In the genomic region with DNA sequence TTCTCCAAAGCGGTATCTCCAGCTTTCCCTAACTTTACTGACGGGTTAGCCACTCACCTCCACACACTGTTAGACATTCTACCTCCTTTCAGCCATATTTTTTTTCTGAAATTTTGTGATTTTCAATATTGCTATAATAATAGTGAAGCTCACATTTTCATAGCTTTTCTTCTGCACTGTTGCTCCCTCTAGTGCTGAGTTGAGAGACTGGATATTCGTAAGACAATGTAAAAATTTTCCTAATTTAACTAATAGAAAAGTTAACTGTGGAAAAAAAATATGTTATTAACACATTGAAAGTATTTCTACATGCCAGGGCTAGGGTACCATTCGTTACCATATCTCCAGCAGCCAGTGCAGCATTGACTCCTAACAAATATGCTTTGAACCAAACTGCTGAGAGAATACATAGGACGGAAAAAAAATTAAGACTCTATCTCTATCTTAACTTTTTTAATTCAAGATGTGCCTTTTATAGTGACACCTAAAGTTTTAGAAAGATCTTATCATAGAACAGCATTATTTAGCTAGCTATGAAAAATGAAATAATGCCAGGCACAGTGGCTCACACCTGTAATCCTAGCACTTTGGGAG, we compare ENCODE assay signal across 8 cellular contexts. TPM values are rescaled to one million over a fixed set of nuclear protein-coding genes. Genes with fewer than 3 reads are reported as not detected.
A peak's percentile ranks its signal among the peaks of the same experiment; 100 is the strongest.
DNase-seq lines count a peak whose midpoint lies in the region; ATAC-seq and TF ChIP-seq lines count a peak whose summit lies in the region.

No MANE protein-coding gene starts in this region.

- no peak overlapping the region for H3K4me3 Mint-ChIP-seq in activated naive CD8-positive, alpha-beta T cell treated with anti-CD3 and anti-CD28 coated beads for 36 hours

- H3K4me3 ChIP-seq in fibroblast of pulmonary artery (replicated peaks; ENCODE audit: low read depth, low read length) = no peak overlapping the region

- no peaks in the 10 kb centered on the region for H3K9me3 Mint-ChIP-seq in activated naive CD8-positive, alpha-beta T cell treated with anti-CD3 and anti-CD28 coated beads for 36 hours

- DNase-seq in NCI-H2196 (lab: John Stamatoyannopoulos, UW; ENCODE audit: unreplicated experiment) (peak; percentile 19), NCI-H2196 treated with DMSO at 0.1 percent for 48 hours (lab: John Stamatoyannopoulos, UW; ENCODE audit: unreplicated experiment) (no peak), OCI-M1 (lab: John Stamatoyannopoulos, UW) (peak; percentile 69), fibroblast of pulmonary artery (ENCODE audit: low read depth) (peak; percentile 71), superior temporal gyrus (ENCODE audit: extremely low spot score) (peak; percentile 52), mucosa of gallbladder (ENCODE audit: low spot score) (no peak)
- DNase-seq in activated naive CD8-positive, alpha-beta T cell treated with anti-CD3 and anti-CD28 coated beads for 36 hours = no peak

- H3K27me3 Mint-ChIP-seq in activated naive CD8-positive, alpha-beta T cell treated with anti-CD3 and anti-CD28 coated beads for 36 hours = no peaks in the 10 kb centered on the region

- TF ChIP-seq CTCF in fibroblast of pulmonary artery (IDR thresholded peaks at IDR 0.05; ENCODE audit: low read length, missing control alignments) = peak; percentile 69

- H3K27ac Mint-ChIP-seq in activated naive CD8-positive, alpha-beta T cell treated with anti-CD3 and anti-CD28 coated beads for 36 hours = no peak overlapping the region

- peaks cover 9% of the 10 kb centered on the region for H3K4me1 Mint-ChIP-seq in activated naive CD8-positive, alpha-beta T cell treated with anti-CD3 and anti-CD28 coated beads for 36 hours

- no peak for ATAC-seq in HG02852 (IDR thresholded peaks at IDR 0.05; ENCODE audit: unreplicated experiment)

- H3K36me3 Mint-ChIP-seq in activated naive CD8-positive, alpha-beta T cell treated with anti-CD3 and anti-CD28 coated beads for 36 hours = no peaks in the 10 kb centered on the region

RNA-seq across cellular contexts. Expression of gene ABCC9, which starts 48.7 kb away (rescaled TPM):
- not detected for total RNA-seq in activated naive CD8-positive, alpha-beta T cell treated with anti-CD3 and anti-CD28 coated beads for 36 hours
- total RNA-seq in mucosa of gallbladder = 33.3 TPM

RNA-seq across cellular contexts. Expression of gene CMAS, which starts 56.1 kb away (rescaled TPM):
- total RNA-seq in activated naive CD8-positive, alpha-beta T cell treated with anti-CD3 and anti-CD28 coated beads for 36 hours = 10 to 100 TPM; 37.9 to 38.2 TPM
- 55.2 TPM for total RNA-seq in mucosa of gallbladder

Comparison
In these comparisons a context has a peak if more than half of its experiments do, and no peak if none do; other contexts are left out.
1. DNase-seq: peak in NCI-H2196 (single experiment), OCI-M1 (single experiment), fibroblast of pulmonary artery (single experiment) and superior temporal gyrus (single experiment); none in NCI-H2196 treated with DMSO at 0.1 percent for 48 hours (single experiment), activated naive CD8-positive, alpha-beta T cell treated with anti-CD3 and anti-CD28 coated beads for 36 hours (single experiment) and mucosa of gallbladder (single experiment).
2. RNA of gene ABCC9, which starts 48.7 kb away (total RNA-seq): 33.3 TPM in mucosa of gallbladder (single experiment); not detected in activated naive CD8-positive, alpha-beta T cell treated with anti-CD3 and anti-CD28 coated beads for 36 hours; every median in the first group is over 10 times any median in the second.